Comparison of ENCODE assay signal across 12 cellular contexts in the genomic region with DNA sequence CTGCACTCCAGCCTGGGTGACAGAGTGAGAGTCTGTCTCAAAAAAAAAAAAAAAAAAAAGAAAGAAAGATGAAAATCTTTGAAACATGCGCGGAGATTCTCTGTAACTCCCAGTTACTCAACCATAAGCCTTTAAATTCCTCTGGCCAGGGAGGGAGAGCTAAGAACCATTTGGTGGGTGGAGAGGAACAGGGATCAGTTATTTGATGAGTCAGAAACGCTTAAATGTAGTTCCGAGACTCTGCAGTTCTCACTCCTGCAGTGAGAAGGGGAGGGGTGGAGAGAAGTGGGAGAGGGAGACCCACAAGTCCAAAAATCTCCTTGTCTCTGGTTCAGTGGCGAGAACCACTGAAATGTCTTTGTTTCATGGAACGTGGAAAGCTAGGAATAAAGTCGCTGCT.
A peak's percentile ranks its signal among the peaks of the same experiment; 100 is the strongest.
DNase-seq lines count a peak whose midpoint lies in the region; ATAC-seq lines count a peak whose summit lies in the region.
"Had no signal": no experiment of that assay in that cellular context is flagged by ENCODE, and none has a peak within 500 bp of the region (broad histone marks: within the 10 kb centered on the region; RNA-seq: fewer than 3 reads in every experiment).

No MANE protein-coding gene starts in this region.

- peaks cover 28% of the 10 kb centered on the region for H3K4me1 ChIP-seq in adipocyte (ENCODE audit: control insufficient read depth, insufficient read depth, low read length)

- ATAC-seq in left lobe of liver = no peak

- H3K9ac ChIP-seq in adipocyte (ENCODE audit: low read length) = no peak overlapping the region

- DNase-seq in AG08395 (ENCODE audit: low spot score) (peak; percentile 43), HT-29 (ENCODE audit: low spot score) (peak; percentile 44), adipocyte (ENCODE audit: low read depth) (peak; percentile 94), kidney tubule cell (ENCODE audit: low spot score) (peak; percentile 89), NCI-H1694 (lab: John Stamatoyannopoulos, UW) (no peak), mucosa of gallbladder (ENCODE audit: low spot score) (no peak), germinal center (ENCODE audit: low spot score) (no peak), left lobe of liver (ENCODE audit: low spot score) (no peak)
- DNase-seq: activated CD4-positive, alpha-beta T cell treated with anti-CD3 and anti-CD28 coated beads, Interleukin-2, amount 50 U/mL, for 48 hours; CD4-positive, CD25-positive, alpha-beta regulatory T cell; occipital lobe had no signal

- H3K27me3 ChIP-seq in adipocyte (replicated peaks; ENCODE audit: control insufficient read depth, insufficient read depth, low read length) = no peaks in the 10 kb centered on the region

- no peaks in the 10 kb centered on the region for H3K36me3 ChIP-seq in adipocyte (ENCODE audit: control insufficient read depth, insufficient read depth, low read length, severe bottlenecking)

- no peaks in the 10 kb centered on the region for H3K9me3 ChIP-seq in adipocyte (ENCODE audit: control insufficient read depth, low read length)

- no peak overlapping the region for H3K4me3 ChIP-seq in adipocyte (ENCODE audit: low read length)
- H3K4me3 ChIP-seq: SK-N-MC had no signal

Comparison
In these comparisons a context has a peak if more than half of its experiments do, and no peak if none do; other contexts are left out.
1. DNase-seq: peak in AG08395 (single experiment), HT-29 (single experiment), adipocyte (single experiment) and kidney tubule cell (single experiment); none in NCI-H1694 (single experiment), mucosa of gallbladder (single experiment), germinal center (single experiment) and left lobe of liver (single experiment).